ENCODE assay signal across 1 cellular context in the genomic region with DNA sequence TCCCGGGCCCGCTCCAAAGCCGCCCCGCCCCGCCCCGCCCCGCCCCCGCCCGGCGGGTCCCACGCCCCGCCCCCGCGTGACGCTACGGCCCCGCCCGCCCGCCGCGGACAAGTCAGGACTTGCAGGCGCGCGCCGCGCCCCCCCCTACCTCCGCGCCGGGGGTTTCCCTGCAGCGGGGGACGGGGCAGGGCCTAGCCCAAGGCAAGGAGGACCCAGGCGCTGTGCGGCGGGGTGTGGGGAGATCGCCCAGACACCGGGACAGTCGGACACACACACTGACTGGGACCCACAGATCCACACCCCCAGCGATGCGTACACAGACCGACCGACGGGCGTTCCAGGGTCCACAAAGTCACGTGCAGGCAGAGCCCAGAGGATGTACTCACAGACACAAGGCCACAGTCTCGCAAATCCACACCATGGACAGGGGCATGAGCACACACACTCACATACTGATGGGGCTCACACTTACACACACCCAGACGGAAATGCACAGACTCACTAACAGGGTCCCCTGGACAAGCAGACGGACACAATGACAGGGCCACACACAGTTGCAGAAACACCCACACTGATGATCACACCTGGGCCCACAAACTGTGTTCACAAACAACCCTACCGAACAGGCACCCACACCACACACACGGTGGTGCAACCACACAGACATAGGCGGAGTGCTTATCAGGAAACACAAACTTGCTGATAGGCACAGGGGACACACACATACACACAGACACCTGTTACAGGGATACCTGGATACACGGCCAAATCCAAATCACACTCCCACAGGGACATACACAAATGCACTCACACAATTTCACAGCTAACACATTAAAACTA.
TF ChIP-seq lines count a peak whose summit lies in the region.

No MANE protein-coding gene starts in this region.

TF ChIP-seq in HEK293, 187 proteins besides CTCF, POLR2A, EP300 and RAD21 (continued from another document and continues in another):
- TF ChIP-seq ZBTB44 (tag by site-specific recombination; IDR thresholded peaks at IDR 0.05) (no peak), SCRT1 (tag by site-specific recombination; IDR thresholded peaks at IDR 0.05; ENCODE audit: borderline replicate concordance) (peak; percentile 95), ZNF501 (tag by site-specific recombination; IDR thresholded peaks at IDR 0.05) (peak; percentile 84; the same call in 1 of the 2 replicates), ZNF621 (tag by site-specific recombination; IDR thresholded peaks at IDR 0.05) (no peak), ZNF248 (tag by site-specific recombination; IDR thresholded peaks at IDR 0.05) (no peak), ZSCAN23 (tag by site-specific recombination; IDR thresholded peaks at IDR 0.05) (no peak), ZNF521 (tag by site-specific recombination; IDR thresholded peaks at IDR 0.05) (no peak), ZNF221 (tag by site-specific recombination; IDR thresholded peaks at IDR 0.05; ENCODE audit: borderline replicate concordance) (no peak), ZNF16 (tag by site-specific recombination; IDR thresholded peaks at IDR 0.05; ENCODE audit: low read depth) (no peak), ZBTB11 (tag by site-specific recombination; conservative IDR thresholded peaks at IDR 0.05; ENCODE audit: low read depth) (peak; percentile 32; the same call in 1 of the 2 replicates), ZNF184 (tag by site-specific recombination; IDR thresholded peaks at IDR 0.05) (no peak), HOXA7 (CRISPR knock-in tag; IDR thresholded peaks at IDR 0.05; ENCODE audit: borderline replicate concordance) (no peak), ZFP41 (tag by site-specific recombination; IDR thresholded peaks at IDR 0.05; ENCODE audit: borderline replicate concordance) (no peak), ZNF157 (tag by site-specific recombination; IDR thresholded peaks at IDR 0.05) (no peak; the same call in 1 of the 2 replicates), ZFP69B (tag by site-specific recombination; IDR thresholded peaks at IDR 0.05) (peak; percentile 94), ZNF311 (tag by site-specific recombination; IDR thresholded peaks at IDR 0.05; ENCODE audit: borderline replicate concordance) (no peak), ZNF341 (tag by site-specific recombination; IDR thresholded peaks at IDR 0.05; ENCODE audit: low read depth) (no peak; the same call in 1 of the 2 replicates), YY1 (tag by site-specific recombination; IDR thresholded peaks at IDR 0.05) (no peak), ZNF239 (tag by site-specific recombination; IDR thresholded peaks at IDR 0.05) (peak; percentile 66; the same call in 1 of the 2 replicates), GLI2 (tag by site-specific recombination; IDR thresholded peaks at IDR 0.05; ENCODE audit: borderline replicate concordance, low read depth) (no peak), ZFP3 (tag by site-specific recombination; IDR thresholded peaks at IDR 0.05; ENCODE audit: low read depth) (no peak), ZNF175 (tag by site-specific recombination; IDR thresholded peaks at IDR 0.05) (no peak), ZNF600 (tag by site-specific recombination; IDR thresholded peaks at IDR 0.05) (peak; percentile 17; the same call in 1 of the 2 replicates), ZNF366 (tag by site-specific recombination; conservative IDR thresholded peaks at IDR 0.05) (no peak), ZNF639 (tag by site-specific recombination; IDR thresholded peaks at IDR 0.05) (no peak), GLI4 (tag by site-specific recombination; IDR thresholded peaks at IDR 0.05) (peak; percentile 66; the same call in 1 of the 2 replicates), SETDB1 (IDR thresholded peaks at IDR 0.05; ENCODE audit: insufficient read length, low read length) (no peak), ZNF202 (tag by site-specific recombination; IDR thresholded peaks at IDR 0.05; ENCODE audit: borderline replicate concordance) (no peak), ZNF76 (tag by site-specific recombination; IDR thresholded peaks at IDR 0.05; ENCODE audit: borderline replicate concordance, low read depth) (peak; percentile 30; the same call in 1 of the 2 replicates), ZNF610 (tag by site-specific recombination; IDR thresholded peaks at IDR 0.05; ENCODE audit: borderline replicate concordance) (no peak), KLF9 (tag by site-specific recombination; IDR thresholded peaks at IDR 0.05; ENCODE audit: low read depth) (peak; percentile 90), MYNN (tag by site-specific recombination; IDR thresholded peaks at IDR 0.05; ENCODE audit: borderline replicate concordance) (no peak), ZNF626 (tag by site-specific recombination; IDR thresholded peaks at IDR 0.05) (no peak), ZNF623 (tag by site-specific recombination; IDR thresholded peaks at IDR 0.05) (no peak), ZNF513 (tag by site-specific recombination; IDR thresholded peaks at IDR 0.05) (no peak), ZNF704 (tag by site-specific recombination; IDR thresholded peaks at IDR 0.05) (no peak), ZNF416 (tag by site-specific recombination; IDR thresholded peaks at IDR 0.05) (no peak), EGR2 (tag by site-specific recombination; IDR thresholded peaks at IDR 0.05; ENCODE audit: low read depth) (peak; percentile 39; the same call in 1 of the 2 replicates), IKZF3 (tag by site-specific recombination; IDR thresholded peaks at IDR 0.05) (no peak), ZNF133 (tag by site-specific recombination; IDR thresholded peaks at IDR 0.05) (no peak), ZNF266 (tag by site-specific recombination; IDR thresholded peaks at IDR 0.05; ENCODE audit: low read depth) (no peak), GLIS2 (tag by site-specific recombination; IDR thresholded peaks at IDR 0.05) (peak; percentile 95)
- TF ChIP-seq, protein P1, sequence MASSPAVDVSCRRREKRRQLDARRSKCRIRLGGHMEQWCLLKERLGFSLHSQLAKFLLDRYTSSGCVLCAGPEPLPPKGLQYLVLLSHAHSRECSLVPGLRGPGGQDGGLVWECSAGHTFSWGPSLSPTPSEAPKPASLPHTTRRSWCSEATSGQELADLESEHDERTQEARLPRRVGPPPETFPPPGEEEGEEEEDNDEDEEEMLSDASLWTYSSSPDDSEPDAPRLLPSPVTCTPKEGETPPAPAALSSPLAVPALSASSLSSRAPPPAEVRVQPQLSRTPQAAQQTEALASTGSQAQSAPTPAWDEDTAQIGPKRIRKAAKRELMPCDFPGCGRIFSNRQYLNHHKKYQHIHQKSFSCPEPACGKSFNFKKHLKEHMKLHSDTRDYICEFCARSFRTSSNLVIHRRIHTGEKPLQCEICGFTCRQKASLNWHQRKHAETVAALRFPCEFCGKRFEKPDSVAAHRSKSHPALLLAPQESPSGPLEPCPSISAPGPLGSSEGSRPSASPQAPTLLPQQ (tag by site-specific recombination; IDR thresholded peaks at IDR 0.05): peak; percentile 97
- TF ChIP-seq, protein P2, sequence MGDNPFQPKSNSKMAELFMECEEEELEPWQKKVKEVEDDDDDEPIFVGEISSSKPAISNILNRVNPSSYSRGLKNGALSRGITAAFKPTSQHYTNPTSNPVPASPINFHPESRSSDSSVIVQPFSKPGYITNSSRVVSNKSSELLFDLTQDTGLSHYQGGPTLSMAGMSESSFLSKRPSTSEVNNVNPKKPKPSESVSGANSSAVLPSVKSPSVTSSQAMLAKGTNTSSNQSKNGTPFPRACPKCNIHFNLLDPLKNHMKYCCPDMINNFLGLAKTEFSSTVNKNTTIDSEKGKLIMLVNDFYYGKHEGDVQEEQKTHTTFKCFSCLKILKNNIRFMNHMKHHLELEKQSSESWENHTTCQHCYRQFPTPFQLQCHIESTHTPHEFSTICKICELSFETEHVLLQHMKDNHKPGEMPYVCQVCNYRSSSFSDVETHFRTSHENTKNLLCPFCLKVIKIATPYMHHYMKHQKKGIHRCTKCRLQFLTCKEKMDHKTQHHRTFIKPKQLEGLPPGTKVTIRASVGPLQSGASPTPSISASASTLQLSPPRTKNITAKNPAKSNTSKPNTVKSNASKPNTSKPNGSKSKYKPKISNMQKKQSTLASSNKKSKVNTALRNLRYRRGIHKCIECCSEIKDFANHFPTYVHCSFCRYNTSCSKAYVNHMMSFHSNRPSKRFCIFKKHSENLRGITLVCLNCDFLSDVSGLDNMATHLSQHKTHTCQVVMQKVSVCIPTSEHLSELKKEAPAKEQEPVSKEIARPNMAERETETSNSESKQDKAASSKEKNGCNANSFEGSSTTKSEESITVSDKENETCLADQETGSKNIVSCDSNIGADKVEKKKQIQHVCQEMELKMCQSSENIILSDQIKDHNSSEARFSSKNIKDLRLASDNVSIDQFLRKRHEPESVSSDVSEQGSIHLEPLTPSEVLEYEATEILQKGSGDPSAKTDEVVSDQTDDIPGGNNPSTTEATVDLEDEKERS (tag by site-specific recombination; IDR thresholded peaks at IDR 0.05): peak; percentile 78; the same call in 1 of the 2 replicates
- TF ChIP-seq, protein P3, sequence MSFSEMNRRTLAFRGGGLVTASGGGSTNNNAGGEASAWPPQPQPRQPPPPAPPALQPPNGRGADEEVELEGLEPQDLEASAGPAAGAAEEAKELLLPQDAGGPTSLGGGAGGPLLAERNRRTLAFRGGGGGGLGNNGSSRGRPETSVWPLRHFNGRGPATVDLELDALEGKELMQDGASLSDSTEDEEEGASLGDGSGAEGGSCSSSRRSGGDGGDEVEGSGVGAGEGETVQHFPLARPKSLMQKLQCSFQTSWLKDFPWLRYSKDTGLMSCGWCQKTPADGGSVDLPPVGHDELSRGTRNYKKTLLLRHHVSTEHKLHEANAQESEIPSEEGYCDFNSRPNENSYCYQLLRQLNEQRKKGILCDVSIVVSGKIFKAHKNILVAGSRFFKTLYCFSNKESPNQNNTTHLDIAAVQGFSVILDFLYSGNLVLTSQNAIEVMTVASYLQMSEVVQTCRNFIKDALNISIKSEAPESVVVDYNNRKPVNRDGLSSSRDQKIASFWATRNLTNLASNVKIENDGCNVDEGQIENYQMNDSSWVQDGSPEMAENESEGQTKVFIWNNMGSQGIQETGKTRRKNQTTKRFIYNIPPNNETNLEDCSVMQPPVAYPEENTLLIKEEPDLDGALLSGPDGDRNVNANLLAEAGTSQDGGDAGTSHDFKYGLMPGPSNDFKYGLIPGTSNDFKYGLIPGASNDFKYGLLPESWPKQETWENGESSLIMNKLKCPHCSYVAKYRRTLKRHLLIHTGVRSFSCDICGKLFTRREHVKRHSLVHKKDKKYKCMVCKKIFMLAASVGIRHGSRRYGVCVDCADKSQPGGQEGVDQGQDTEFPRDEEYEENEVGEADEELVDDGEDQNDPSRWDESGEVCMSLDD (tag by site-specific recombination; IDR thresholded peaks at IDR 0.05): peak; percentile 96
